1 cellular context compared by ENCODE assay signal in the genomic region with DNA sequence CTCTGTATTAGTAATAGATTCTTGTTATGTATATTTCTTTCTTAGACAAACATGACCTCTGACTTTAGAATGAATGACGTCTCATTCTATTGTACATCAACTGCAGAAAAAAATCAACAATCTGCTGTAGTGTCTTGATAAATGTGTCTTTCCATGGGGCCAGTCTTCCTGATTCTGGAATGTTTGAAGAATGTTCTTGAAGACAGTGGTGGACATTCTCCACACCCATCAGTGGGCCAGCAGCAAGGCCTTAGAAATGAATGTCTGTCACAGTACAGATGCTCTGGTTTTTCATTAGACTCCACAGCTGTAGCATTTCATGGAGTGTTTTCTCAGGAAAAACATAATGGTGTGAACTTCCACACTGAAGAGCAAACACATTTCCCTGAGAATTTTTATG.
TF ChIP-seq lines count a peak whose summit lies in the region.

No MANE protein-coding gene starts in this region.

TF ChIP-seq in endothelial cell of umbilical vein, 7 proteins besides CTCF, POLR2A, EP300 and RAD21 (continued from another document):
- no peak for TF ChIP-seq POLR2AphosphoS5 (IDR thresholded peaks at IDR 0.05; ENCODE audit: insufficient read depth, low read depth, low read length)
- TF ChIP-seq, protein P1, sequence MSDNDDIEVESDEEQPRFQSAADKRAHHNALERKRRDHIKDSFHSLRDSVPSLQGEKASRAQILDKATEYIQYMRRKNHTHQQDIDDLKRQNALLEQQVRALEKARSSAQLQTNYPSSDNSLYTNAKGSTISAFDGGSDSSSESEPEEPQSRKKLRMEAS (IDR thresholded peaks at IDR 0.05; ENCODE audit: insufficient read depth, insufficient read length): no peak
TF ChIP-seq in endothelial cell of umbilical vein: peak in this region for 0.
